ENCODE assay signal across 17 cellular contexts in genomic region chr5:97019435-97020117, GRCh38.
DNase-seq lines count a peak whose midpoint lies in the region; ATAC-seq, FAIRE-seq and TF ChIP-seq lines count a peak whose summit lies in the region.
"Had no signal": no experiment of that assay in that cellular context is flagged by ENCODE, and none has a peak within 500 bp of the region (broad histone marks: within the 10 kb centered on the region; RNA-seq: fewer than 3 reads in every experiment).

No MANE protein-coding gene starts in this region.

- no peak overlapping the region for H2AFZ ChIP-seq in endothelial cell of umbilical vein (ENCODE audit: low read depth, low read length)

- no peak overlapping the region for H3K4me3 ChIP-seq in endothelial cell of umbilical vein (replicated peaks in 1 of 3; ENCODE audit: insufficient read depth in 1 of 3, low read depth in 1 of 3, low read length in 3 of 3)
- H3K4me3 ChIP-seq in mesodermal cell (ENCODE audit: extremely low read depth, insufficient read depth, low read length, poor library complexity, severe bottlenecking) = no peak overlapping the region
- H3K4me3 ChIP-seq in dorsolateral prefrontal cortex = no peak overlapping the region
- H3K4me3 ChIP-seq: gastrocnemius medialis, suprapubic skin had no signal

- H3K36me3 ChIP-seq in endothelial cell of umbilical vein (ENCODE audit: control insufficient read depth in 2 of 2, extremely low read depth in 1 of 2, insufficient read depth in 2 of 2, low read length in 2 of 2) (peaks cover 0 to 3% of the 10 kb centered on the region in 2 experiments), mesodermal cell (ENCODE audit: control insufficient read depth, insufficient read depth, low read length) (peaks cover 27% of the 10 kb centered on the region)

- TF ChIP-seq CTCF in endothelial cell of umbilical vein (IDR thresholded peaks at IDR 0.05; ENCODE audit: extremely low read depth in 1 of 2, insufficient read depth in 1 of 2, low read depth in 1 of 2, low read length in 2 of 2) (no peak), dorsolateral prefrontal cortex (IDR thresholded peaks at IDR 0.05 in 54 of 56, conservative IDR thresholded peaks at IDR 0.05 in 2 of 56; ENCODE audit: low read depth in 1 of 56, partially characterized antibody in 56 of 56) (no peak)

- H3K79me2 ChIP-seq in endothelial cell of umbilical vein (ENCODE audit: control insufficient read depth, insufficient read depth, low read length) = no peaks in the 10 kb centered on the region

- DNase-seq in ACHN (peak; percentile 86), M059J (ENCODE audit: low read depth) (peak; percentile 39), endothelial cell of umbilical vein (ENCODE audit: low read depth, low spot score) (peak; percentile 28), epidermal melanocyte (ENCODE audit: insufficient read length, low spot score) (no peak), NCI-H1092 (lab: John Stamatoyannopoulos, UW) (no peak), dorsolateral prefrontal cortex (no peak)
- DNase-seq: activated naive CD4-positive, alpha-beta T cell treated with Interleukin-2 at 50 U/mL for 16 hours; cortex of kidney; gastrocnemius medialis; left cardiac atrium; NCI-H2029; SIG-M5 had no signal

- ATAC-seq in GM18858 (IDR thresholded peaks at IDR 0.05; ENCODE audit: unreplicated experiment) = no peak
- ATAC-seq: gastrocnemius medialis, left cardiac atrium had no signal

- no TSS peak for BruUV-seq in endothelial cell of umbilical vein (replicated peaks; lab: Mats Ljungman, UMichigan)

- no peak for FAIRE-seq in endothelial cell of umbilical vein (lab: Jason Lieb, UNC)

- in situ Hi-C loops in ACHN (cut with HindIII; ENCODE audit: low pct_ligation_motif_present, low pct_unique_long_range_greater_than_20kb, low sequenced_read_pairs) = no loop called here

- WGBS in mesodermal cell (ENCODE audit: insufficient coverage in 2 of 2), 2 experiments = 65 to 82% methylated on average over 3 to 4 of the region's 5 CpGs

- H3K9ac ChIP-seq in endothelial cell of umbilical vein (replicated peaks; ENCODE audit: extremely low read depth, insufficient read depth, low read length) = no peak overlapping the region
- H3K9ac ChIP-seq: KMS-11 had no signal

- CTCF ChIA-PET in endothelial cell of umbilical vein (lab: Charles Lee) = interaction anchor here (2.0 kb wide), 1 partner anchor 23 kb away, joined by 5 read pairs; no protein-coding TSS in a partner anchor

- H3K4me2 ChIP-seq in endothelial cell of umbilical vein (ENCODE audit: insufficient read depth, low read length) = no peak overlapping the region
- H3K4me2 ChIP-seq: KMS-11 had no signal

- dilution Hi-C loops in endothelial cell of umbilical vein (cut with MboI; ENCODE audit: extremely low pct_ligation_motif_present, low sequenced_read_pairs) = no loop called here

- intact Hi-C loops in endothelial cell of umbilical vein (cut with micrococcal nuclease) = no loop called here
- intact Hi-C loops in dorsolateral prefrontal cortex (cut with DNase I) = no loop called here

- POLR2A ChIA-PET in endothelial cell of umbilical vein (lab: Charles Lee) = no interaction called here

- TF ChIP-seq POLR2A in endothelial cell of umbilical vein (IDR thresholded peaks at IDR 0.05; ENCODE audit: low read depth, low read length) = no peak

- H3K9me3 ChIP-seq in endothelial cell of umbilical vein (replicated peaks; ENCODE audit: control insufficient read depth, insufficient read depth, low read length) = no peaks in the 10 kb centered on the region
- no peaks in the 10 kb centered on the region for H3K9me3 ChIP-seq in mesodermal cell (ENCODE audit: control insufficient read depth, low read length)
- H3K9me3 ChIP-seq: gastrocnemius medialis, neutrophil, suprapubic skin had no signal

- H3K9me1 ChIP-seq in endothelial cell of umbilical vein (replicated peaks; ENCODE audit: control insufficient read depth, extremely low read depth, insufficient read depth, low read length) = no peaks in the 10 kb centered on the region

- H3K27ac ChIP-seq in endothelial cell of umbilical vein (ENCODE audit: insufficient read depth, low read depth, low read length) (no peak overlapping the region), mesodermal cell (ENCODE audit: low read depth, low read length, severe bottlenecking) (peak overlapping the region; percentile 75), dorsolateral prefrontal cortex (no peak overlapping the region)
- H3K27ac ChIP-seq: gastrocnemius medialis, KMS-11, neutrophil, suprapubic skin had no signal

- H3K27me3 ChIP-seq in endothelial cell of umbilical vein (ENCODE audit: control insufficient read depth in 2 of 2, insufficient read depth in 2 of 2, low read length in 2 of 2) (no peaks in the 10 kb centered on the region), dorsolateral prefrontal cortex (no peaks in the 10 kb centered on the region)
- H3K27me3 ChIP-seq: gastrocnemius medialis, neutrophil, suprapubic skin had no signal

- H3K4me1 ChIP-seq in endothelial cell of umbilical vein (ENCODE audit: control insufficient read depth, extremely low read depth, insufficient read depth, low read length) = no peaks in the 10 kb centered on the region
- peaks cover 5% of the 10 kb centered on the region for H3K4me1 ChIP-seq in mesodermal cell (ENCODE audit: control insufficient read depth, insufficient read depth, low read length, poor library complexity, severe bottlenecking)
- H3K4me1 ChIP-seq: suprapubic skin had no signal

- no peaks in the 10 kb centered on the region for H4K20me1 ChIP-seq in endothelial cell of umbilical vein (replicated peaks; ENCODE audit: control insufficient read depth, extremely low read depth, insufficient read depth, low read length)

TF ChIP-seq in endothelial cell of umbilical vein, 7 proteins besides CTCF, POLR2A, EP300 and RAD21:
- TF ChIP-seq EZH2 (IDR thresholded peaks at IDR 0.05; ENCODE audit: borderline replicate concordance, low read depth, low read length, severe bottlenecking) (no peak), MYC (IDR thresholded peaks at IDR 0.05; ENCODE audit: low read depth, low read length) (no peak), FOS (IDR thresholded peaks at IDR 0.05; ENCODE audit: borderline replicate concordance, insufficient read depth, low read length) (no peak), MAX (IDR thresholded peaks at IDR 0.05; ENCODE audit: insufficient read depth, insufficient read length) (no peak), POLR2AphosphoS5 (IDR thresholded peaks at IDR 0.05; ENCODE audit: insufficient read depth, low read depth, low read length) (no peak), JUN (IDR thresholded peaks at IDR 0.05; ENCODE audit: borderline replicate concordance, insufficient read depth, insufficient read length, low read depth) (no peak), GATA2 (IDR thresholded peaks at IDR 0.05; ENCODE audit: insufficient read depth, insufficient read length, low read depth, low read length) (no peak)

Comparison
In these comparisons a context has a peak if more than half of its experiments do, and no peak if none do; other contexts are left out.
1. DNase-seq: peak in ACHN (single experiment), M059J (single experiment) and endothelial cell of umbilical vein (single experiment); none in epidermal melanocyte (single experiment), NCI-H1092 (single experiment) and dorsolateral prefrontal cortex (0 of 10).